ENCODE assay signal across 1 cellular context in genomic region chr1:119774746-119775495, GRCh38.
TF ChIP-seq lines count a peak whose summit lies in the region.

No MANE protein-coding gene starts in this region.

TF ChIP-seq in IMR-90, 13 proteins besides CTCF, POLR2A, EP300 and RAD21 (continued from another document):
- TF ChIP-seq BHLHE40 (IDR thresholded peaks at IDR 0.05; ENCODE audit: low read depth, low read length) = no peak
